Comparison of ENCODE assay signal across 8 cellular contexts in genomic region chr9:128456613-128457061, GRCh38. TPM values are rescaled to one million over a fixed set of nuclear protein-coding genes. Genes with fewer than 3 reads are reported as not detected.
A peak's percentile ranks its signal among the peaks of the same experiment; 100 is the strongest.
DNase-seq lines count a peak whose midpoint lies in the region; ATAC-seq lines count a peak whose summit lies in the region.

No MANE protein-coding gene starts in this region.

- H2AFZ ChIP-seq in ACC112 (ENCODE audit: low read length, unreplicated experiment), result peak overlapping the region; percentile 58

- H3K27ac ChIP-seq in ACC112 (ENCODE audit: low read depth, low read length), result peak overlapping the region; percentile 75

- H3K79me2 ChIP-seq in ACC112 (ENCODE audit: control insufficient read depth, insufficient read depth, low read length, unreplicated experiment), result peaks cover 14% of the 10 kb centered on the region

- no peaks in the 10 kb centered on the region for H3K27me3 ChIP-seq in ACC112 (ENCODE audit: insufficient read depth, low read length)

- peak overlapping the region; percentile 92 for H3K4me3 ChIP-seq in ACC112 (ENCODE audit: low read depth, low read length)

- H3K36me3 ChIP-seq in ACC112 (ENCODE audit: insufficient read depth, low read length), result no peaks in the 10 kb centered on the region

- DNase-seq in NCI-H2196 (lab: John Stamatoyannopoulos, UW; ENCODE audit: unreplicated experiment), result peak; percentile 77
- DNase-seq in activated CD4-positive, CD25-positive, alpha-beta regulatory T cell treated with anti-CD3 and anti-CD28 coated beads, Interleukin-2, amount 50 U/mL, for 72 hours, result peak; percentile 69
- DNase-seq in cerebellum (ENCODE audit: low spot score), result peak; percentile 88
- DNase-seq in kidney tubule cell (ENCODE audit: low spot score), result peak; percentile 66
- DNase-seq in stimulated activated CD4-positive, alpha-beta T cell treated with anti-CD3 and anti-CD28 coated beads, Interleukin-1b, Interleukin-23, amount 100 ng/mL, for 24 hours (ENCODE audit: low read depth in 4 of 4, low spot score in 1 of 4), result peak; percentile 11 to 69 (median 50)

- peak; percentile 61 for ATAC-seq in GM18867 (IDR thresholded peaks at IDR 0.05; ENCODE audit: unreplicated experiment)
- peak; percentile 36 for ATAC-seq in HG03103 (IDR thresholded peaks at IDR 0.05; ENCODE audit: low read depth, unreplicated experiment)

- H3K4me1 ChIP-seq in ACC112 (ENCODE audit: control insufficient read depth, insufficient read depth, low read length, unreplicated experiment), result peaks cover 5% of the 10 kb centered on the region

RNA-seq across cellular contexts. Expression of gene ODF2, which starts 0.8 kb away (rescaled TPM):
- total RNA-seq in cerebellum, result 29.1 TPM

RNA-seq across cellular contexts. Expression of gene CERCAM, which starts 36.0 kb away (rescaled TPM):
- total RNA-seq in cerebellum, result 11.5 TPM

RNA-seq across cellular contexts. Expression of gene GLE1, which starts 47.9 kb away (rescaled TPM):
- 15.2 TPM for total RNA-seq in cerebellum

Comparison
In these comparisons a context has a peak if more than half of its experiments do, and no peak if none do; other contexts are left out.
1. Peak in every context shown above with its lines: DNase-seq, ATAC-seq, H3K4me3 ChIP-seq and H3K27ac ChIP-seq.